Comparison of ENCODE assay signal across 33 cellular contexts in the genomic region with DNA sequence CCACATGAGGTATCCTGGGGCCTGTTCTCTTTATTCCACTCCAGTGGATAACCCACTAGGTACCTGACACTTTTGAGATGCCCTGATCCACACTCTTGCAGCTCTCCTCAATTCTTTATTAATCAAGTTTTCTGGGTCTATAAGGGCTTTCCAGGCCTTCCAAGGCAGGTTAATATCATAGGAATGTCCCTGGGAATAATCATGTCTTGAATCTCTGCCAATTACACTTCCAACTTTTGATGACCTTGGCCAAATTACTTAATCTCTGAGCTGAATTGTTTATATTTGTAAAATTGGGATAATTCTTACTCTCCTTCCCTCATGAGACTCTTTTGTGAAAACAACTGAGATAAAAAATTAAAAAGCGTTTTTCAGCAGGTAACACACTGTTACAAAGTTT.
"Had no signal": no experiment of that assay in that cellular context is flagged by ENCODE, and none has a peak within 500 bp of the region (broad histone marks: within the 10 kb centered on the region; RNA-seq: fewer than 3 reads in every experiment).

No MANE protein-coding gene starts in this region.

- H3K4me3 ChIP-seq: body of pancreas, cardiac muscle cell, coronary artery, gastroesophageal sphincter, heart right ventricle, hepatocyte had no signal

- H3K9me3 Mint-ChIP-seq: activated B cell treated with CpG ODN at 0.5 μM for 24 hours; activated CD8-positive, alpha-beta T cell treated with anti-CD3 and anti-CD28 coated beads for 36 hours; activated T-cell treated with anti-CD3 and anti-CD28 coated beads, Interleukin-2, amount 50 U/mL, for 4 hours; activated T-helper 17 cell treated with anti-CD3 and anti-CD28 coated beads, Interleukin-2, amount 50 U/mL, for 72 hours; central memory CD8-positive, alpha-beta T cell; effector memory CD8-positive, alpha-beta T cell; T-helper 2 cell treated with Interferon-gamma antibody and Interleukin-4, amounts not matched to agents 5 μg/mL and 100 μg/mL, for 36 hours had no signal

- DNase-seq: activated B cell treated with CpG ODN at 0.5 μM for 24 hours; activated CD4-positive, alpha-beta T cell treated with anti-CD3 and anti-CD28 coated beads for 48 hours; activated CD4-positive, alpha-beta T cell treated with anti-CD3 and anti-CD28 coated beads, Interleukin-2, amount 50 U/mL, for 1 hour; activated CD4-positive, alpha-beta T cell treated with anti-CD3 and anti-CD28 coated beads, Interleukin-2, amount 50 U/mL, for 48 hours; activated CD8-positive, alpha-beta memory T cell treated with anti-CD3 and anti-CD28 coated beads for 24 hours; activated CD8-positive, alpha-beta T cell treated with anti-CD3 and anti-CD28 coated beads for 36 hours; activated effector memory CD4-positive, alpha-beta T cell treated with Interleukin-2 at 50 U/mL for 16 hours; activated gamma-delta T cell treated with Interleukin-2 at 50 U/mL for 16 hours; activated naive CD4-positive, alpha-beta T cell treated with anti-CD3 and anti-CD28 coated beads, Interleukin-2, amount 50 U/mL, for 16 hours; activated naive CD4-positive, alpha-beta T cell treated with Interleukin-2 at 50 U/mL for 16 hours; activated T-cell treated with anti-CD3 and anti-CD28 coated beads, Interleukin-2, amount 50 U/mL, for 4 hours; amygdala; aorta; body of pancreas; effector CD4-positive, alpha-beta T cell; effector memory CD8-positive, alpha-beta T cell; foreskin melanocyte; heart right ventricle; T-helper 1 cell; T-helper 17 cell; T1000; WERI-Rb-1 had no signal

- H3K27me3 Mint-ChIP-seq: activated B cell treated with CpG ODN at 0.5 μM for 24 hours; activated CD8-positive, alpha-beta T cell treated with anti-CD3 and anti-CD28 coated beads for 36 hours; activated T-helper 17 cell treated with anti-CD3 and anti-CD28 coated beads, Interleukin-2, amount 50 U/mL, for 72 hours; dendritic cell treated with granulocyte-macrophage colony-stimulating factor and Interleukin-4, amounts not matched to agents 40 ng/mL and 50 ng/mL, for 4 days; effector memory CD8-positive, alpha-beta T cell; T-helper 17 cell had no signal

- H2AFZ ChIP-seq: hepatocyte had no signal

- H3K36me3 Mint-ChIP-seq: activated naive CD8-positive, alpha-beta T cell had no signal

- ATAC-seq: activated CD4-positive, CD25-positive, alpha-beta regulatory T cell treated with anti-CD3 and anti-CD28 coated beads, Interleukin-2, amount 50 U/mL, for 24 hours; activated CD8-positive, alpha-beta T cell treated with anti-CD3 and anti-CD28 coated beads for 36 hours; activated T-cell treated with anti-CD3 and anti-CD28 coated beads, Interleukin-2, amount 50 U/mL, for 4 hours; activated T-helper 17 cell treated with anti-CD3 and anti-CD28 coated beads, Interleukin-2, amount 50 U/mL, for 72 hours; body of pancreas; effector memory CD8-positive, alpha-beta T cell; esophagus mucosa; gastroesophageal sphincter; heart right ventricle; T-helper 17 cell had no signal

- H3K27me3 ChIP-seq: body of pancreas, cardiac muscle cell, gastroesophageal sphincter, heart right ventricle, hepatocyte had no signal

- H3K4me1 Mint-ChIP-seq: activated B cell treated with CpG ODN at 0.5 μM for 24 hours; activated T-helper 17 cell treated with anti-CD3 and anti-CD28 coated beads, Interleukin-2, amount 50 U/mL, for 72 hours; central memory CD8-positive, alpha-beta T cell; T-helper 17 cell had no signal

- H3K9me3 ChIP-seq: body of pancreas, gastroesophageal sphincter, heart right ventricle had no signal

- H3K36me3 ChIP-seq: cardiac muscle cell, gastroesophageal sphincter, heart right ventricle, WERI-Rb-1 had no signal

- H3K4me1 ChIP-seq: body of pancreas, gastroesophageal sphincter, heart right ventricle had no signal

- H3K27ac ChIP-seq: body of pancreas, cardiac muscle cell, coronary artery, gastroesophageal sphincter, heart right ventricle, hepatocyte, WERI-Rb-1 had no signal

- H3K27ac Mint-ChIP-seq: activated B cell treated with CpG ODN at 0.5 μM for 24 hours; activated CD8-positive, alpha-beta T cell treated with anti-CD3 and anti-CD28 coated beads for 36 hours; activated naive CD8-positive, alpha-beta T cell; activated T-helper 17 cell treated with anti-CD3 and anti-CD28 coated beads, Interleukin-2, amount 50 U/mL, for 72 hours; dendritic cell treated with granulocyte-macrophage colony-stimulating factor and Interleukin-4, amounts not matched to agents 40 ng/mL and 50 ng/mL, for 4 days; effector memory CD8-positive, alpha-beta T cell; T-helper 17 cell; T-helper 2 cell treated with Interferon-gamma antibody and Interleukin-4, amounts not matched to agents 5 μg/mL and 100 μg/mL, for 36 hours had no signal

- H3K4me3 Mint-ChIP-seq: activated B cell treated with CpG ODN at 0.5 μM for 24 hours; activated CD8-positive, alpha-beta T cell treated with anti-CD3 and anti-CD28 coated beads for 36 hours; activated naive CD8-positive, alpha-beta T cell; activated T-cell treated with anti-CD3 and anti-CD28 coated beads, Interleukin-2, amount 50 U/mL, for 4 hours; activated T-helper 17 cell treated with anti-CD3 and anti-CD28 coated beads, Interleukin-2, amount 50 U/mL, for 72 hours; central memory CD8-positive, alpha-beta T cell; dendritic cell treated with granulocyte-macrophage colony-stimulating factor and Interleukin-4, amounts not matched to agents 40 ng/mL and 50 ng/mL, for 4 days; effector memory CD8-positive, alpha-beta T cell; T-helper 17 cell; T-helper 2 cell treated with Interferon-gamma antibody and Interleukin-4, amounts not matched to agents 5 μg/mL and 100 μg/mL, for 36 hours had no signal

- H3K79me2 ChIP-seq: hepatocyte had no signal

- H3K4me2 ChIP-seq: hepatocyte had no signal
